ENCODE assay signal across 8 cellular contexts in the genomic region with DNA sequence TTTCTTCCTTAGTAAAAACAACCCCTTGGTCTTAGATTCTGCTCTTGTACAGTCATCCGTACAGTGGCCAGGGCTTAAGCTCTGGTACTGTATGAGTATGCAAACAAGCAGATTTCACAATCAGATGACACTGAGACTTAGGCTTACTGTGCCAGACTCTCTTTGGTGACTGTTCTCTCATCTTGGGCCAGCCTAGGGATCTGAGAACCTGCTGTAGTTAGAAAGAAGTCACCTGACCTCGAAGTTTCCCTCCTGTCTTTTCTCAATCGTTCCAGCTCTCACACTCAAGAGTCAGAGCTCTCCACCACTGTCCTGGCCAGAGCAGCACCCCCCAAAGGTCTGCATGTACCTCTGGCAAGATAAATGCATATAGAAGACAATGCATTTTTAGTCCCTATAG.
DNase-seq lines count a peak whose midpoint lies in the region; ATAC-seq and TF ChIP-seq lines count a peak whose summit lies in the region.

No MANE protein-coding gene starts in this region.

- intact Hi-C loops in left lung (cut with DNase I) = no loop called here

- no peak for TF ChIP-seq CTCF in left lung (IDR thresholded peaks at IDR 0.05)

- no peaks in the 10 kb centered on the region for H3K9me3 ChIP-seq in left lung

- H3K27me3 ChIP-seq in left lung = no peaks in the 10 kb centered on the region

- H3K27ac ChIP-seq in left lung = peak overlapping the region in 1 of 2 donors; percentile 55

- peaks cover 0 to 1% of the 10 kb centered on the region in 2 donors for H3K36me3 ChIP-seq in left lung

- peak; percentile 95 for DNase-seq in amniotic epithelial cell (ENCODE audit: low read depth)
- DNase-seq in left lung = no peak
- DNase-seq in NCI-H69 (lab: John Stamatoyannopoulos, UW) = no peak
- no peak for DNase-seq in NCI-H1417 (lab: John Stamatoyannopoulos, UW)
- no peak for DNase-seq in HT-29 (ENCODE audit: low spot score)
- no peak for DNase-seq in activated CD8-positive, alpha-beta memory T cell treated with anti-CD3 and anti-CD28 coated beads, Interleukin-2, amount 50 U/mL, for 4 hours

- H3K4me3 ChIP-seq in left lung = no peak overlapping the region

- ATAC-seq in GM18498 (IDR thresholded peaks at IDR 0.05; ENCODE audit: unreplicated experiment) = peak; percentile 77
- ATAC-seq in HG02938 (IDR thresholded peaks at IDR 0.05; ENCODE audit: unreplicated experiment) = peak; percentile 56
- ATAC-seq in left lung = peak; percentile 89

- H3K4me1 ChIP-seq in left lung = peaks cover 29 to 98% of the 10 kb centered on the region in 2 donors
